Comparison of ENCODE assay signal across 18 cellular contexts in the genomic region with DNA sequence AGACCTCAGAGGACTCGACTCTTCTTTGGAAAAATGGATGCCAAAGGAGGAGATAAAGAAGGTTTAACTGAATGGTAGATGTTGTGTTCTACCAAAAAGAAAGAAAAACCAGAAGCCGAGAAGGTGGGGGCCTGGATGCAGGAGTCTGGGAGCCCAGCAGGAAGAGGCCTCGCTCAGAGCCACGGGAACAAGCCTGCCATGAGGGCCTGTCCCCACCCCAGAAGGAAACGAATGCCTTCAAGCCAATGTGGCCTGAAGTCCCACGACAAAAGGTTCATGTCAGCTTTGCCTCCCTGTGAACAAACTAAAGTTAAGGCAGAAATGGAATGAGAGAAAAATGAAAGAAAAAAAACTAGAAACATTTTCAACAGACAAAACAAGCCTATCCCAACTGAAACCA. TPM values are rescaled to one million over a fixed set of nuclear protein-coding genes. Genes with fewer than 3 reads are reported as not detected.
A peak's percentile ranks its signal among the peaks of the same experiment; 100 is the strongest.
DNase-seq lines count a peak whose midpoint lies in the region; ATAC-seq, FAIRE-seq and TF ChIP-seq lines count a peak whose summit lies in the region.
"Had no signal": no experiment of that assay in that cellular context is flagged by ENCODE, and none has a peak within 500 bp of the region (broad histone marks: within the 10 kb centered on the region; RNA-seq: fewer than 3 reads in every experiment).

No MANE protein-coding gene starts in this region.

- no peak for FAIRE-seq in HTR-8/SVneo (lab: Jason Lieb, UNC)
- FAIRE-seq: G401.6, pancreas had no signal

- H3K36me3 ChIP-seq in IMR-90 (ENCODE audit: control insufficient read depth, insufficient read depth, low read length) (peaks cover 52% of the 10 kb centered on the region), adipocyte (ENCODE audit: control insufficient read depth, insufficient read depth, low read length, severe bottlenecking) (peaks cover 60% of the 10 kb centered on the region), lower lobe of right lung (peaks cover 56% of the 10 kb centered on the region)

- no peak for TF ChIP-seq CTCF in IMR-90 (conservative IDR thresholded peaks at IDR 0.05; ENCODE audit: low read depth, low read length)
- TF ChIP-seq CTCF in lower lobe of right lung (IDR thresholded peaks at IDR 0.05) = no peak

- peaks cover 65% of the 10 kb centered on the region for H3K36me3 Mint-ChIP-seq in stimulated activated effector memory CD8-positive, alpha-beta T cell treated with anti-CD3 and anti-CD28 coated beads, Interleukin-12 subunit alpha, Interleukin-12 subunit beta, amount 100 ng/mL, for 72 hours

- H3K4ac ChIP-seq in IMR-90 (ENCODE audit: low read depth, low read length) = no peak overlapping the region

- no peak overlapping the region for H3K18ac ChIP-seq in IMR-90 (ENCODE audit: low read depth, low read length)

- H3K23ac ChIP-seq in IMR-90 (ENCODE audit: low read depth, low read length) = no peak overlapping the region

- no peak for TF ChIP-seq RAD21 in IMR-90 (IDR thresholded peaks at IDR 0.05; ENCODE audit: low read length)

- no peak overlapping the region for H3K14ac ChIP-seq in IMR-90 (replicated peaks; ENCODE audit: low read depth, low read length)

- BruUV-seq in IMR-90 (replicated peaks; lab: Mats Ljungman, UMichigan) = no TSS peak

- 53% methylated on average over 2 of the region's 6 CpGs; no CpG with 5 or more reads in 1 of the 2 experiments for WGBS in IMR-90 (ENCODE audit: extremely low coverage in 2 of 2, insufficient read length in 1 of 2), 2 experiments

- CTCF ChIA-PET in IMR-90 (lab: Yijun Ruan, JAX) = no interaction called here

- no peak overlapping the region for H2BK15ac ChIP-seq in IMR-90 (ENCODE audit: low read depth, low read length)

- 0 out of 4 replicates have a peak overlapping the region, but pooled peaks of 1 of the 2 experiments have one; percentile 10 for H4K8ac ChIP-seq in IMR-90 (ENCODE audit: low read depth in 2 of 2, low read length in 2 of 2)

- no peak overlapping the region for H2BK120ac ChIP-seq in IMR-90 (ENCODE audit: low read depth, low read length)

- no peak overlapping the region for H3K4me2 ChIP-seq in IMR-90 (ENCODE audit: low read depth, low read length)
- H3K4me2 ChIP-seq: SK-N-SH had no signal

- peak overlapping the region; percentile 73 for H3K27ac Mint-ChIP-seq in stimulated activated effector memory CD8-positive, alpha-beta T cell treated with anti-CD3 and anti-CD28 coated beads, Interleukin-12 subunit alpha, Interleukin-12 subunit beta, amount 100 ng/mL, for 72 hours

- H4K5ac ChIP-seq in IMR-90 (ENCODE audit: low read depth, low read length) = no peak overlapping the region

- H2AFZ ChIP-seq in IMR-90 (replicated peaks; ENCODE audit: low read length, poor library complexity) = no peak overlapping the region

- no peak overlapping the region for H2AK9ac ChIP-seq in IMR-90 (replicated peaks; ENCODE audit: low read depth, low read length, poor library complexity)

- no peak for DNase-seq in IMR-90
- no peak for DNase-seq in adipocyte (ENCODE audit: low read depth)
- no peak for DNase-seq in lower lobe of right lung
- DNase-seq in stimulated activated effector memory CD8-positive, alpha-beta T cell treated with anti-CD3 and anti-CD28 coated beads, Interleukin-12 subunit alpha, Interleukin-12 subunit beta, amount 100 ng/mL, for 72 hours (ENCODE audit: low spot score in 2 of 2) = no peak
- no peak for DNase-seq in HTR-8/SVneo (ENCODE audit: insufficient read length, low spot score)
- no peak for DNase-seq in NCI-H2107 (lab: John Stamatoyannopoulos, UW)
- DNase-seq in NCI-H1694 treated with DMSO at 0.1 percent for 48 hours (lab: John Stamatoyannopoulos, UW) = no peak
- DNase-seq: activated T-cell treated with anti-CD3 and anti-CD28 coated beads, Interleukin-2, amount 50 U/mL, for 1 hour; body of pancreas; CD4-positive, CD25-positive, alpha-beta regulatory T cell; MM.1S; pancreas; SK-N-SH; stimulated activated CD4-positive, alpha-beta T cell treated with anti-CD3 and anti-CD28 coated beads, Interleukin-1b, Interleukin-23, amount 100 ng/mL, for 48 hours had no signal

- dilution Hi-C loops in IMR-90 (cut with HindIII; ENCODE audit: low sequenced_read_pairs, unreplicated experiment) = no loop called here

- H2AK5ac ChIP-seq in IMR-90 (ENCODE audit: low read depth, low read length) = 0 out of 2 replicates have a peak overlapping the region, but pooled peaks have one; percentile 53

- POLR2A ChIA-PET in IMR-90 (lab: Charles Lee; ENCODE audit: unreplicated experiment) = no interaction called here

- peaks cover 26% of the 10 kb centered on the region; the same call in 1 of the 2 replicates for H4K20me1 ChIP-seq in IMR-90 (ENCODE audit: insufficient read depth, low read length)

- peaks cover 3% of the 10 kb centered on the region; the same call in 1 of the 2 replicates for H3K9me1 ChIP-seq in IMR-90 (ENCODE audit: insufficient read depth, low read length)

- no peak for ATAC-seq in IMR-90 (ENCODE audit: low read depth)
- ATAC-seq in lower lobe of right lung = no peak
- ATAC-seq in stimulated activated effector memory CD8-positive, alpha-beta T cell treated with anti-CD3 and anti-CD28 coated beads, Interleukin-12 subunit alpha, Interleukin-12 subunit beta, amount 100 ng/mL, for 72 hours = no peak
- no peak for ATAC-seq in GM19324 (IDR thresholded peaks at IDR 0.05; ENCODE audit: low FRiP score, unreplicated experiment)
- ATAC-seq: body of pancreas, left lobe of liver, pancreas had no signal

- no peak for TF ChIP-seq POLR2A in IMR-90 (IDR thresholded peaks at IDR 0.05; ENCODE audit: low read depth, low read length)

- in situ Hi-C loops in IMR-90 (cut with MboI; ENCODE audit: low sequenced_read_pairs) = loop anchor here (5.0 kb wide), 1 partner anchor 376 kb away; no protein-coding TSS in a partner anchor

- intact Hi-C loops in IMR-90 (cut with micrococcal nuclease) = no loop called here
- intact Hi-C loops in lower lobe of right lung (cut with DNase I) = no loop called here

- H3K4me1 Mint-ChIP-seq in stimulated activated effector memory CD8-positive, alpha-beta T cell treated with anti-CD3 and anti-CD28 coated beads, Interleukin-12 subunit alpha, Interleukin-12 subunit beta, amount 100 ng/mL, for 72 hours = peaks cover 9% of the 10 kb centered on the region

- H4K91ac ChIP-seq in IMR-90 (ENCODE audit: insufficient read depth, low read depth, low read length) = no peak overlapping the region

- H3K9ac ChIP-seq in IMR-90 (ENCODE audit: low read depth, low read length) (no peak overlapping the region), adipocyte (ENCODE audit: low read length) (peak overlapping the region; percentile 76)
- H3K9ac ChIP-seq: SK-N-SH had no signal

- peaks cover 20 to 45% of the 10 kb centered on the region in 2 experiments for H3K79me1 ChIP-seq in IMR-90 (ENCODE audit: low read depth in 1 of 2, low read length in 2 of 2)

- H3K9me3 ChIP-seq in IMR-90 (ENCODE audit: control insufficient read depth, insufficient read depth, low read length) = no peaks in the 10 kb centered on the region
- no peaks in the 10 kb centered on the region for H3K9me3 ChIP-seq in adipocyte (ENCODE audit: control insufficient read depth, low read length)
- no peaks in the 10 kb centered on the region for H3K9me3 ChIP-seq in lower lobe of right lung
- H3K9me3 ChIP-seq: body of pancreas, HAP-1, pancreas, SK-N-SH had no signal

- H3K4me3 ChIP-seq in IMR-90 (ENCODE audit: insufficient read depth, low read depth, low read length) (no peak overlapping the region), adipocyte (ENCODE audit: low read length) (no peak overlapping the region), lower lobe of right lung (no peak overlapping the region)
- H3K4me3 ChIP-seq: body of pancreas, HAP-1, pancreas had no signal

- H3K4me1 ChIP-seq in IMR-90 (ENCODE audit: control insufficient read depth, insufficient read depth, low read length) = peaks cover 13% of the 10 kb centered on the region
- peaks cover 26% of the 10 kb centered on the region for H3K4me1 ChIP-seq in adipocyte (ENCODE audit: control insufficient read depth, insufficient read depth, low read length)
- peaks cover 7% of the 10 kb centered on the region for H3K4me1 ChIP-seq in lower lobe of right lung
- H3K4me1 ChIP-seq: HAP-1, pancreas had no signal

- H3K4me3 Mint-ChIP-seq in stimulated activated effector memory CD8-positive, alpha-beta T cell treated with anti-CD3 and anti-CD28 coated beads, Interleukin-12 subunit alpha, Interleukin-12 subunit beta, amount 100 ng/mL, for 72 hours = no peak overlapping the region

- H3K9me3 Mint-ChIP-seq in stimulated activated effector memory CD8-positive, alpha-beta T cell treated with anti-CD3 and anti-CD28 coated beads, Interleukin-12 subunit alpha, Interleukin-12 subunit beta, amount 100 ng/mL, for 72 hours = no peaks in the 10 kb centered on the region

- no peak overlapping the region for H2BK5ac ChIP-seq in IMR-90 (ENCODE audit: low read depth, low read length, poor library complexity, severe bottlenecking)

- H3K27ac ChIP-seq in IMR-90 (ENCODE audit: insufficient read depth, low read length) (no peak overlapping the region), lower lobe of right lung (peak overlapping the region; percentile 53)
- H3K27ac ChIP-seq: pancreas had no signal

- no peaks in the 10 kb centered on the region for H3K27me3 ChIP-seq in IMR-90 (ENCODE audit: control insufficient read depth, insufficient read depth, low read length)
- no peaks in the 10 kb centered on the region for H3K27me3 ChIP-seq in adipocyte (replicated peaks; ENCODE audit: control insufficient read depth, insufficient read depth, low read length)
- H3K27me3 ChIP-seq in lower lobe of right lung (ENCODE audit: low read depth) = no peaks in the 10 kb centered on the region
- H3K27me3 ChIP-seq: body of pancreas, pancreas had no signal

- no peak overlapping the region for H2BK20ac ChIP-seq in IMR-90 (ENCODE audit: low read depth, low read length)

- H3K56ac ChIP-seq in IMR-90 (ENCODE audit: extremely low read depth, insufficient read depth, low read length) = no peak overlapping the region

TF ChIP-seq in IMR-90, 13 proteins besides CTCF, POLR2A, EP300 and RAD21:
- TF ChIP-seq BHLHE40 (IDR thresholded peaks at IDR 0.05; ENCODE audit: low read depth, low read length) = no peak

RNA-seq across cellular contexts. Expression of a gene that starts 35.0 kb away (rescaled TPM):
- total RNA-seq in IMR-90 (2012; rRNA removed) (0.72 and 0.83 TPM in 2 replicates), lower lobe of right lung (0.92 TPM)
- polyA plus RNA-seq in IMR-90 (2012; rRNA removed) = 3.1 and 3.9 TPM in 2 replicates
- 3.4 and 7.6 TPM in 2 replicates for polyA plus RNA-seq in IMR-90 (2012; cell fraction: cytosol; rRNA removed)
- 2.9 and 7.4 TPM in 2 replicates for polyA plus RNA-seq in IMR-90 (2012; cell fraction: nucleus; rRNA removed; ENCODE audit: low replicate concordance)
